Comparison of ENCODE assay signal across 1 cellular context in the genomic region with DNA sequence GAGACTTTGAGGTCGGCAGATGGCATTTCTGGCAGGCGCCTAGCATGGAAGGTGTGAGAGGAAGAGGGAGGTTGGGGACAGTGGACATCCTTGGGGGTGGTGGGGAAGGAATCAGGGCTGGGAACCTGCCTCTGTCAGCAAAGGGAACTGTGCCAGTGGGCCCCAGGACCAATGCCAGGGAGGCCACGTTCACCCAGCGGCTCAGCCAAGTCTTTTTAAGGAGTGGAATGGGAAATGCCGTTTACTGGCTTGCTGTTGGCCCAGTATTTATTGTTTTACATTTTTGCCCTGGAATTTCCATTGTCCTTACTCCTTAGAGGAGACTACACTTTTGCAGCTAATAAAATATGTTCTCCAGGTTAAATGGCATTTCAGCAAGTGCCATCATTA.
TF ChIP-seq lines count a peak whose summit lies in the region.

No MANE protein-coding gene starts in this region.

TF ChIP-seq in H1, 55 proteins besides CTCF, POLR2A, EP300 and RAD21:
- TF ChIP-seq, protein P1, sequence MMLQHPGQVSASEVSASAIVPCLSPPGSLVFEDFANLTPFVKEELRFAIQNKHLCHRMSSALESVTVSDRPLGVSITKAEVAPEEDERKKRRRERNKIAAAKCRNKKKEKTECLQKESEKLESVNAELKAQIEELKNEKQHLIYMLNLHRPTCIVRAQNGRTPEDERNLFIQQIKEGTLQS (IDR thresholded peaks at IDR 0.05; ENCODE audit: insufficient read depth, low read depth, low read length), result no peak
- TF ChIP-seq GABPA (IDR thresholded peaks at IDR 0.05; ENCODE audit: borderline replicate concordance, insufficient read depth, low read length) (no peak; the same call in 1 of the 2 replicates), SP2 (IDR thresholded peaks at IDR 0.05; ENCODE audit: low read length) (no peak), NANOG (IDR thresholded peaks at IDR 0.05; ENCODE audit: insufficient read depth, low read depth, low read length, poor library complexity, severe bottlenecking) (no peak), SIRT6 (IDR thresholded peaks at IDR 0.05; ENCODE audit: low read length) (no peak), CREB1 (IDR thresholded peaks at IDR 0.05) (no peak), KDM1A (IDR thresholded peaks at IDR 0.05; ENCODE audit: borderline replicate concordance, low read length) (no peak), EGR1 (IDR thresholded peaks at IDR 0.05; ENCODE audit: borderline replicate concordance, low read depth, low read length) (no peak), RBBP5 (IDR thresholded peaks at IDR 0.05; ENCODE audit: borderline replicate concordance, low read depth, low read length) (no peak), KDM4A (IDR thresholded peaks at IDR 0.05; ENCODE audit: low read depth, low read length, severe bottlenecking) (no peak), TEAD4 (IDR thresholded peaks at IDR 0.05; ENCODE audit: low read depth, low read length) (no peak), RFX5 (IDR thresholded peaks at IDR 0.05; ENCODE audit: borderline replicate concordance, low read depth, low read length) (no peak), TAF1 (IDR thresholded peaks at IDR 0.05; ENCODE audit: low read depth, low read length) (no peak), TBP (IDR thresholded peaks at IDR 0.05; ENCODE audit: low read depth, low read length) (no peak)
- TF ChIP-seq, protein P2, sequence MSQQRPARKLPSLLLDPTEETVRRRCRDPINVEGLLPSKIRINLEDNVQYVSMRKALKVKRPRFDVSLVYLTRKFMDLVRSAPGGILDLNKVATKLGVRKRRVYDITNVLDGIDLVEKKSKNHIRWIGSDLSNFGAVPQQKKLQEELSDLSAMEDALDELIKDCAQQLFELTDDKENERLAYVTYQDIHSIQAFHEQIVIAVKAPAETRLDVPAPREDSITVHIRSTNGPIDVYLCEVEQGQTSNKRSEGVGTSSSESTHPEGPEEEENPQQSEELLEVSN (IDR thresholded peaks at IDR 0.05), result no peak
TF ChIP-seq in H1: peak in this region for 0.
